In genomic region chr6:158233214-158233795, GRCh38 we compare ENCODE assay signal across 1 cellular context.
TF ChIP-seq lines count a peak whose summit lies in the region.

No MANE protein-coding gene starts in this region.

TF ChIP-seq in HepG2, 621 proteins besides CTCF, POLR2A, EP300 and RAD21 (continued from another document and continues in another):
- TF ChIP-seq, protein P1, sequence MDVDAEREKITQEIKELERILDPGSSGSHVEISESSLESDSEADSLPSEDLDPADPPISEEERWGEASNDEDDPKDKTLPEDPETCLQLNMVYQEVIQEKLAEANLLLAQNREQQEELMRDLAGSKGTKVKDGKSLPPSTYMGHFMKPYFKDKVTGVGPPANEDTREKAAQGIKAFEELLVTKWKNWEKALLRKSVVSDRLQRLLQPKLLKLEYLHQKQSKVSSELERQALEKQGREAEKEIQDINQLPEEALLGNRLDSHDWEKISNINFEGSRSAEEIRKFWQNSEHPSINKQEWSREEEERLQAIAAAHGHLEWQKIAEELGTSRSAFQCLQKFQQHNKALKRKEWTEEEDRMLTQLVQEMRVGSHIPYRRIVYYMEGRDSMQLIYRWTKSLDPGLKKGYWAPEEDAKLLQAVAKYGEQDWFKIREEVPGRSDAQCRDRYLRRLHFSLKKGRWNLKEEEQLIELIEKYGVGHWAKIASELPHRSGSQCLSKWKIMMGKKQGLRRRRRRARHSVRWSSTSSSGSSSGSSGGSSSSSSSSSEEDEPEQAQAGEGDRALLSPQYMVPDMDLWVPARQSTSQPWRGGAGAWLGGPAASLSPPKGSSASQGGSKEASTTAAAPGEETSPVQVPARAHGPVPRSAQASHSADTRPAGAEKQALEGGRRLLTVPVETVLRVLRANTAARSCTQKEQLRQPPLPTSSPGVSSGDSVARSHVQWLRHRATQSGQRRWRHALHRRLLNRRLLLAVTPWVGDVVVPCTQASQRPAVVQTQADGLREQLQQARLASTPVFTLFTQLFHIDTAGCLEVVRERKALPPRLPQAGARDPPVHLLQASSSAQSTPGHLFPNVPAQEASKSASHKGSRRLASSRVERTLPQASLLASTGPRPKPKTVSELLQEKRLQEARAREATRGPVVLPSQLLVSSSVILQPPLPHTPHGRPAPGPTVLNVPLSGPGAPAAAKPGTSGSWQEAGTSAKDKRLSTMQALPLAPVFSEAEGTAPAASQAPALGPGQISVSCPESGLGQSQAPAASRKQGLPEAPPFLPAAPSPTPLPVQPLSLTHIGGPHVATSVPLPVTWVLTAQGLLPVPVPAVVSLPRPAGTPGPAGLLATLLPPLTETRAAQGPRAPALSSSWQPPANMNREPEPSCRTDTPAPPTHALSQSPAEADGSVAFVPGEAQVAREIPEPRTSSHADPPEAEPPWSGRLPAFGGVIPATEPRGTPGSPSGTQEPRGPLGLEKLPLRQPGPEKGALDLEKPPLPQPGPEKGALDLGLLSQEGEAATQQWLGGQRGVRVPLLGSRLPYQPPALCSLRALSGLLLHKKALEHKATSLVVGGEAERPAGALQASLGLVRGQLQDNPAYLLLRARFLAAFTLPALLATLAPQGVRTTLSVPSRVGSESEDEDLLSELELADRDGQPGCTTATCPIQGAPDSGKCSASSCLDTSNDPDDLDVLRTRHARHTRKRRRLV (CRISPR knock-in tag; IDR thresholded peaks at IDR 0.05): no peak
- TF ChIP-seq GTF2F1 (IDR thresholded peaks at IDR 0.05; ENCODE audit: low read length): no peak
- TF ChIP-seq DRAP1 (CRISPR knock-in tag; IDR thresholded peaks at IDR 0.05): no peak
- TF ChIP-seq, protein P2, sequence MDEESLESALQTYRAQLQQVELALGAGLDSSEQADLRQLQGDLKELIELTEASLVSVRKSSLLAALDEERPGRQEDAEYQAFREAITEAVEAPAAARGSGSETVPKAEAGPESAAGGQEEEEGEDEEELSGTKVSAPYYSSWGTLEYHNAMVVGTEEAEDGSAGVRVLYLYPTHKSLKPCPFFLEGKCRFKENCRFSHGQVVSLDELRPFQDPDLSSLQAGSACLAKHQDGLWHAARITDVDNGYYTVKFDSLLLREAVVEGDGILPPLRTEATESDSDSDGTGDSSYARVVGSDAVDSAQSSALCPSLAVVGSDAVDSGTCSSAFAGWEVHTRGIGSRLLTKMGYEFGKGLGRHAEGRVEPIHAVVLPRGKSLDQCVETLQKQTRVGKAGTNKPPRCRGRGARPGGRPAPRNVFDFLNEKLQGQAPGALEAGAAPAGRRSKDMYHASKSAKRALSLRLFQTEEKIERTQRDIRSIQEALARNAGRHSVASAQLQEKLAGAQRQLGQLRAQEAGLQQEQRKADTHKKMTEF (CRISPR knock-in tag; IDR thresholded peaks at IDR 0.05): no peak
- TF ChIP-seq KMT2A (CRISPR knock-in tag; IDR thresholded peaks at IDR 0.05): no peak
- TF ChIP-seq JDP2 (CRISPR knock-in tag; IDR thresholded peaks at IDR 0.05; ENCODE audit: borderline replicate concordance): no peak
- TF ChIP-seq, protein P3, sequence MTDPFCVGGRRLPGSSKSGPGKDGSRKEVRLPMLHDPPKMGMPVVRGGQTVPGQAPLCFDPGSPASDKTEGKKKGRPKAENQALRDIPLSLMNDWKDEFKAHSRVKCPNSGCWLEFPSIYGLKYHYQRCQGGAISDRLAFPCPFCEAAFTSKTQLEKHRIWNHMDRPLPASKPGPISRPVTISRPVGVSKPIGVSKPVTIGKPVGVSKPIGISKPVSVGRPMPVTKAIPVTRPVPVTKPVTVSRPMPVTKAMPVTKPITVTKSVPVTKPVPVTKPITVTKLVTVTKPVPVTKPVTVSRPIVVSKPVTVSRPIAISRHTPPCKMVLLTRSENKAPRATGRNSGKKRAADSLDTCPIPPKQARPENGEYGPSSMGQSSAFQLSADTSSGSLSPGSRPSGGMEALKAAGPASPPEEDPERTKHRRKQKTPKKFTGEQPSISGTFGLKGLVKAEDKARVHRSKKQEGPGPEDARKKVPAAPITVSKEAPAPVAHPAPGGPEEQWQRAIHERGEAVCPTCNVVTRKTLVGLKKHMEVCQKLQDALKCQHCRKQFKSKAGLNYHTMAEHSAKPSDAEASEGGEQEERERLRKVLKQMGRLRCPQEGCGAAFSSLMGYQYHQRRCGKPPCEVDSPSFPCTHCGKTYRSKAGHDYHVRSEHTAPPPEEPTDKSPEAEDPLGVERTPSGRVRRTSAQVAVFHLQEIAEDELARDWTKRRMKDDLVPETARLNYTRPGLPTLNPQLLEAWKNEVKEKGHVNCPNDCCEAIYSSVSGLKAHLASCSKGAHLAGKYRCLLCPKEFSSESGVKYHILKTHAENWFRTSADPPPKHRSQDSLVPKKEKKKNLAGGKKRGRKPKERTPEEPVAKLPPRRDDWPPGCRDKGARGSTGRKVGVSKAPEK (CRISPR knock-in tag; IDR thresholded peaks at IDR 0.05; ENCODE audit: borderline replicate concordance): 0 out of 2 replicates have a peak, but pooled peaks have one; percentile 7
- TF ChIP-seq MXD4 (CRISPR knock-in tag; IDR thresholded peaks at IDR 0.05): no peak
- TF ChIP-seq, protein P4, sequence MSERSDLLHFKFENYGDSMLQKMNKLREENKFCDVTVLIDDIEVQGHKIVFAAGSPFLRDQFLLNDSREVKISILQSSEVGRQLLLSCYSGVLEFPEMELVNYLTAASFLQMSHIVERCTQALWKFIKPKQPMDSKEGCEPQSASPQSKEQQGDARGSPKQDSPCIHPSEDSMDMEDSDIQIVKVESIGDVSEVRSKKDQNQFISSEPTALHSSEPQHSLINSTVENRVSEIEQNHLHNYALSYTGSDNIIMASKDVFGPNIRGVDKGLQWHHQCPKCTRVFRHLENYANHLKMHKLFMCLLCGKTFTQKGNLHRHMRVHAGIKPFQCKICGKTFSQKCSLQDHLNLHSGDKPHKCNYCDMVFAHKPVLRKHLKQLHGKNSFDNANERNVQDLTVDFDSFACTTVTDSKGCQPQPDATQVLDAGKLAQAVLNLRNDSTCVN (CRISPR knock-in tag; IDR thresholded peaks at IDR 0.05; ENCODE audit: borderline replicate concordance): no peak
- no peak for TF ChIP-seq SOX6 (IDR thresholded peaks at IDR 0.05)
- no peak for TF ChIP-seq SOX6 (CRISPR knock-in tag; IDR thresholded peaks at IDR 0.05)
- TF ChIP-seq, protein P5, sequence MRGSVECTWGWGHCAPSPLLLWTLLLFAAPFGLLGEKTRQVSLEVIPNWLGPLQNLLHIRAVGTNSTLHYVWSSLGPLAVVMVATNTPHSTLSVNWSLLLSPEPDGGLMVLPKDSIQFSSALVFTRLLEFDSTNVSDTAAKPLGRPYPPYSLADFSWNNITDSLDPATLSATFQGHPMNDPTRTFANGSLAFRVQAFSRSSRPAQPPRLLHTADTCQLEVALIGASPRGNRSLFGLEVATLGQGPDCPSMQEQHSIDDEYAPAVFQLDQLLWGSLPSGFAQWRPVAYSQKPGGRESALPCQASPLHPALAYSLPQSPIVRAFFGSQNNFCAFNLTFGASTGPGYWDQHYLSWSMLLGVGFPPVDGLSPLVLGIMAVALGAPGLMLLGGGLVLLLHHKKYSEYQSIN (CRISPR knock-in tag; IDR thresholded peaks at IDR 0.05; ENCODE audit: borderline replicate concordance): no peak
- TF ChIP-seq, protein P6, sequence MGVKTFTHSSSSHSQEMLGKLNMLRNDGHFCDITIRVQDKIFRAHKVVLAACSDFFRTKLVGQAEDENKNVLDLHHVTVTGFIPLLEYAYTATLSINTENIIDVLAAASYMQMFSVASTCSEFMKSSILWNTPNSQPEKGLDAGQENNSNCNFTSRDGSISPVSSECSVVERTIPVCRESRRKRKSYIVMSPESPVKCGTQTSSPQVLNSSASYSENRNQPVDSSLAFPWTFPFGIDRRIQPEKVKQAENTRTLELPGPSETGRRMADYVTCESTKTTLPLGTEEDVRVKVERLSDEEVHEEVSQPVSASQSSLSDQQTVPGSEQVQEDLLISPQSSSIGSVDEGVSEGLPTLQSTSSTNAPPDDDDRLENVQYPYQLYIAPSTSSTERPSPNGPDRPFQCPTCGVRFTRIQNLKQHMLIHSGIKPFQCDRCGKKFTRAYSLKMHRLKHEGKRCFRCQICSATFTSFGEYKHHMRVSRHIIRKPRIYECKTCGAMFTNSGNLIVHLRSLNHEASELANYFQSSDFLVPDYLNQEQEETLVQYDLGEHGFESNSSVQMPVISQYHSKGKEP (CRISPR knock-in tag; IDR thresholded peaks at IDR 0.05): 0 out of 2 replicates have a peak, but pooled peaks have one; percentile 1
- TF ChIP-seq ISX (CRISPR knock-in tag; conservative IDR thresholded peaks at IDR 0.05): no peak
- 0 out of 2 replicates have a peak, but pooled peaks have one; percentile 4 for TF ChIP-seq BORCS8-MEF2B (CRISPR knock-in tag; IDR thresholded peaks at IDR 0.05)
- peak; percentile 25; the same call in 1 of the 2 replicates for TF ChIP-seq ZNF703 (CRISPR knock-in tag; IDR thresholded peaks at IDR 0.05; ENCODE audit: borderline replicate concordance)
- no peak for TF ChIP-seq ZNF773 (CRISPR knock-in tag; IDR thresholded peaks at IDR 0.05; ENCODE audit: borderline replicate concordance)
- no peak for TF ChIP-seq ZNF792 (CRISPR knock-in tag; IDR thresholded peaks at IDR 0.05)
- TF ChIP-seq STAT5B (CRISPR knock-in tag; IDR thresholded peaks at IDR 0.05): no peak
- TF ChIP-seq, protein P7, sequence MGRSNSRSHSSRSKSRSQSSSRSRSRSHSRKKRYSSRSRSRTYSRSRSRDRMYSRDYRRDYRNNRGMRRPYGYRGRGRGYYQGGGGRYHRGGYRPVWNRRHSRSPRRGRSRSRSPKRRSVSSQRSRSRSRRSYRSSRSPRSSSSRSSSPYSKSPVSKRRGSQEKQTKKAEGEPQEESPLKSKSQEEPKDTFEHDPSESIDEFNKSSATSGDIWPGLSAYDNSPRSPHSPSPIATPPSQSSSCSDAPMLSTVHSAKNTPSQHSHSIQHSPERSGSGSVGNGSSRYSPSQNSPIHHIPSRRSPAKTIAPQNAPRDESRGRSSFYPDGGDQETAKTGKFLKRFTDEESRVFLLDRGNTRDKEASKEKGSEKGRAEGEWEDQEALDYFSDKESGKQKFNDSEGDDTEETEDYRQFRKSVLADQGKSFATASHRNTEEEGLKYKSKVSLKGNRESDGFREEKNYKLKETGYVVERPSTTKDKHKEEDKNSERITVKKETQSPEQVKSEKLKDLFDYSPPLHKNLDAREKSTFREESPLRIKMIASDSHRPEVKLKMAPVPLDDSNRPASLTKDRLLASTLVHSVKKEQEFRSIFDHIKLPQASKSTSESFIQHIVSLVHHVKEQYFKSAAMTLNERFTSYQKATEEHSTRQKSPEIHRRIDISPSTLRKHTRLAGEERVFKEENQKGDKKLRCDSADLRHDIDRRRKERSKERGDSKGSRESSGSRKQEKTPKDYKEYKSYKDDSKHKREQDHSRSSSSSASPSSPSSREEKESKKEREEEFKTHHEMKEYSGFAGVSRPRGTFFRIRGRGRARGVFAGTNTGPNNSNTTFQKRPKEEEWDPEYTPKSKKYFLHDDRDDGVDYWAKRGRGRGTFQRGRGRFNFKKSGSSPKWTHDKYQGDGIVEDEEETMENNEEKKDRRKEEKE (IDR thresholded peaks at IDR 0.05): no peak
- no peak for TF ChIP-seq ZNF616 (CRISPR knock-in tag; IDR thresholded peaks at IDR 0.05; ENCODE audit: low read depth)
- no peak for TF ChIP-seq BCL6 (CRISPR knock-in tag; IDR thresholded peaks at IDR 0.05)
- TF ChIP-seq PAF1 (CRISPR knock-in tag; IDR thresholded peaks at IDR 0.05): no peak
- no peak for TF ChIP-seq ZNF709 (CRISPR knock-in tag; IDR thresholded peaks at IDR 0.05)
- no peak for TF ChIP-seq ZBTB7B (CRISPR knock-in tag; IDR thresholded peaks at IDR 0.05)
- 0 out of 2 replicates have a peak, but pooled peaks have one; percentile 43 for TF ChIP-seq ZNF678 (CRISPR knock-in tag; IDR thresholded peaks at IDR 0.05)
- no peak for TF ChIP-seq E2F5 (CRISPR knock-in tag; conservative IDR thresholded peaks at IDR 0.05)
- no peak for TF ChIP-seq ATF3 (CRISPR knock-in tag; IDR thresholded peaks at IDR 0.05)
- TF ChIP-seq ZBTB46 (CRISPR knock-in tag; IDR thresholded peaks at IDR 0.05; ENCODE audit: borderline replicate concordance): no peak
- no peak for TF ChIP-seq PLRG1 (conservative IDR thresholded peaks at IDR 0.05)
- no peak for TF ChIP-seq HNRNPH1 (optimal IDR thresholded peaks at IDR 0.05; ENCODE audit: low read depth, low read length)
- no peak for TF ChIP-seq YEATS4 (CRISPR knock-in tag; IDR thresholded peaks at IDR 0.05; ENCODE audit: borderline replicate concordance)
- TF ChIP-seq ZNF232 (CRISPR knock-in tag; IDR thresholded peaks at IDR 0.05; ENCODE audit: borderline replicate concordance): no peak
- TF ChIP-seq ZFAT (CRISPR knock-in tag; conservative IDR thresholded peaks at IDR 0.05): no peak
- no peak for TF ChIP-seq JUN (CRISPR knock-in tag; IDR thresholded peaks at IDR 0.05)
- TF ChIP-seq ZNF451 (CRISPR knock-in tag; IDR thresholded peaks at IDR 0.05): no peak
- peak; percentile 21; the same call in 1 of the 2 replicates for TF ChIP-seq UBTF (CRISPR knock-in tag; IDR thresholded peaks at IDR 0.05)
